ENCODE assay signal across 28 cellular contexts in genomic region chr3:816605-817004, GRCh38.
"Had no signal": no experiment of that assay in that cellular context is flagged by ENCODE, and none has a peak within 500 bp of the region (broad histone marks: within the 10 kb centered on the region; RNA-seq: fewer than 3 reads in every experiment).

No MANE protein-coding gene starts in this region.

- H3K27ac Mint-ChIP-seq: stimulated activated effector memory CD8-positive, alpha-beta T cell treated with anti-CD3 and anti-CD28 coated beads, Interleukin-12 subunit alpha, Interleukin-12 subunit beta, amount 100 ng/mL, for 72 hours; stimulated activated memory B cell treated with anti-CD40 and anti-IgM and Interleukin-4, amounts not matched to agents 10 μg/mL and 1 μg/mL and 100 μg/mL, for 72 hours; stimulated activated naive B cell treated with anti-CD40 and anti-IgM and Interleukin-4, amounts not matched to agents 10 μg/mL and 1 μg/mL and 100 μg/mL, for 72 hours; stimulated activated naive CD8-positive, alpha-beta T cell treated with anti-CD3 and anti-CD28 coated beads, Interleukin-15, amount 100 ng/mL, for 72 hours; stimulated activated naive CD8-positive, alpha-beta T cell treated with anti-CD3 and anti-CD28 coated beads, Interleukin-15, Interleukin-2, amounts not matched to agents 100 ng/mL and 50 ng/mL, for 24 hours; type B pancreatic cell had no signal

- ATAC-seq: stimulated activated effector memory CD8-positive, alpha-beta T cell treated with anti-CD3 and anti-CD28 coated beads, Interleukin-12 subunit alpha, Interleukin-12 subunit beta, amount 100 ng/mL, for 72 hours; stimulated activated memory B cell treated with anti-CD40 and anti-IgM and Interleukin-4, amounts not matched to agents 10 μg/mL and 1 μg/mL and 100 μg/mL, for 72 hours; stimulated activated naive B cell treated with anti-CD40 and anti-IgM and Interleukin-4, amounts not matched to agents 10 μg/mL and 1 μg/mL and 100 μg/mL, for 72 hours; stimulated activated naive CD8-positive, alpha-beta T cell treated with anti-CD3 and anti-CD28 coated beads, Interleukin-15, amount 100 ng/mL, for 72 hours; stimulated activated naive CD8-positive, alpha-beta T cell treated with anti-CD3 and anti-CD28 coated beads, Interleukin-15, Interleukin-2, amounts not matched to agents 100 U/mL and 50 U/mL, for 24 hours; upper lobe of right lung had no signal

- H3K36me3 Mint-ChIP-seq: stimulated activated effector memory CD8-positive, alpha-beta T cell treated with anti-CD3 and anti-CD28 coated beads, Interleukin-12 subunit alpha, Interleukin-12 subunit beta, amount 100 ng/mL, for 72 hours; stimulated activated memory B cell treated with anti-CD40 and anti-IgM and Interleukin-4, amounts not matched to agents 10 μg/mL and 1 μg/mL and 100 μg/mL, for 72 hours; stimulated activated naive B cell treated with anti-CD40 and anti-IgM and Interleukin-4, amounts not matched to agents 10 μg/mL and 1 μg/mL and 100 μg/mL, for 72 hours; type B pancreatic cell had no signal

- DNase-seq: stimulated activated CD4-positive, alpha-beta T cell treated with anti-CD3 and anti-CD28 coated beads, Interleukin-2, amount 100 ng/mL, for 48 hours; stimulated activated CD4-positive, alpha-beta T cell treated with anti-CD3 and anti-CD28 coated beads, Interleukin-4, amount 100 ng/mL, for 1 hour; stimulated activated CD4-positive, alpha-beta T cell treated with anti-CD3 and anti-CD28 coated beads, Interleukin-4, amount 100 ng/mL, for 24 hours; stimulated activated CD4-positive, alpha-beta T cell treated with anti-CD3 and anti-CD28 coated beads, Interleukin-4, amount 100 ng/mL, for 4 hours; stimulated activated CD8-positive, alpha-beta memory T cell treated with anti-CD3 and anti-CD28 coated beads, Interleukin-4, amount 100 ng/mL, for 48 hours; stimulated activated naive B cell treated with anti-CD40 and anti-IgM and Interleukin-4, amounts not matched to agents 10 μg/mL and 1 μg/mL and 100 μg/mL, for 72 hours; stimulated activated naive CD4-positive, alpha-beta T cell; stimulated activated naive CD4-positive, alpha-beta T cell treated with Interleukin-2 at 50 U/mL for 16 hours; stimulated activated naive CD8-positive, alpha-beta T cell treated with anti-CD3 and anti-CD28 coated beads, Interleukin-15, amount 100 ng/mL, for 72 hours; stimulated activated naive CD8-positive, alpha-beta T cell treated with anti-CD3 and anti-CD28 coated beads, Interleukin-15, Interleukin-2, amounts not matched to agents 100 U/mL and 50 U/mL, for 24 hours; stomach; substantia nigra; testis; thyroid gland; tibial artery; transverse colon; trophoblast cell; upper lobe of left lung; upper lobe of right lung; uterus had no signal

- H3K4me3 ChIP-seq: stomach, suprapubic skin, testis, thoracic aorta, thyroid gland, tibial artery, tibial nerve, transverse colon, upper lobe of left lung, upper lobe of right lung, uterus, vagina had no signal

- H3K27ac ChIP-seq: stomach, suprapubic skin, testis, thoracic aorta, thyroid gland, tibial artery, tibial nerve, transverse colon, upper lobe of left lung, upper lobe of right lung, uterus, vagina had no signal

- H3K27me3 ChIP-seq: stomach, suprapubic skin, testis, thyroid gland, tibial artery, tibial nerve, transverse colon, upper lobe of left lung, upper lobe of right lung, uterus, vagina had no signal

- H3K4me1 ChIP-seq: stomach, suprapubic skin, testis, thyroid gland, tibial artery, tibial nerve, transverse colon, upper lobe of left lung, upper lobe of right lung, uterus, vagina had no signal

- H3K36me3 ChIP-seq: stomach, suprapubic skin, thoracic aorta, thyroid gland, tibial artery, tibial nerve, transverse colon, upper lobe of left lung, upper lobe of right lung, uterus, vagina had no signal

- H3K27me3 Mint-ChIP-seq: stimulated activated memory B cell treated with anti-CD40 and anti-IgM and Interleukin-4, amounts not matched to agents 10 μg/mL and 1 μg/mL and 100 μg/mL, for 72 hours; stimulated activated naive B cell treated with anti-CD40 and anti-IgM and Interleukin-4, amounts not matched to agents 10 μg/mL and 1 μg/mL and 100 μg/mL, for 72 hours; stimulated activated naive CD8-positive, alpha-beta T cell treated with anti-CD3 and anti-CD28 coated beads, Interleukin-15, amount 100 ng/mL, for 72 hours; stimulated activated naive CD8-positive, alpha-beta T cell treated with anti-CD3 and anti-CD28 coated beads, Interleukin-15, Interleukin-2, amounts not matched to agents 100 ng/mL and 50 ng/mL, for 24 hours; type B pancreatic cell had no signal

- H3K9me3 ChIP-seq: suprapubic skin, testis, thyroid gland, transverse colon, uterus, vagina had no signal

- H3K4me3 Mint-ChIP-seq: stimulated activated effector memory CD8-positive, alpha-beta T cell treated with anti-CD3 and anti-CD28 coated beads, Interleukin-12 subunit alpha, Interleukin-12 subunit beta, amount 100 ng/mL, for 72 hours; stimulated activated memory B cell treated with anti-CD40 and anti-IgM and Interleukin-4, amounts not matched to agents 10 μg/mL and 1 μg/mL and 100 μg/mL, for 72 hours; stimulated activated naive B cell treated with anti-CD40 and anti-IgM and Interleukin-4, amounts not matched to agents 10 μg/mL and 1 μg/mL and 100 μg/mL, for 72 hours; stimulated activated naive CD8-positive, alpha-beta T cell treated with anti-CD3 and anti-CD28 coated beads, Interleukin-15, amount 100 ng/mL, for 72 hours; stimulated activated naive CD8-positive, alpha-beta T cell treated with anti-CD3 and anti-CD28 coated beads, Interleukin-15, Interleukin-2, amounts not matched to agents 100 ng/mL and 50 ng/mL, for 24 hours; type B pancreatic cell had no signal

- H3K9me3 Mint-ChIP-seq: type B pancreatic cell had no signal

- H3K4me1 Mint-ChIP-seq: stimulated activated effector memory CD8-positive, alpha-beta T cell treated with anti-CD3 and anti-CD28 coated beads, Interleukin-12 subunit alpha, Interleukin-12 subunit beta, amount 100 ng/mL, for 72 hours; stimulated activated memory B cell treated with anti-CD40 and anti-IgM and Interleukin-4, amounts not matched to agents 10 μg/mL and 1 μg/mL and 100 μg/mL, for 72 hours; stimulated activated naive B cell treated with anti-CD40 and anti-IgM and Interleukin-4, amounts not matched to agents 10 μg/mL and 1 μg/mL and 100 μg/mL, for 72 hours; stimulated activated naive CD8-positive, alpha-beta T cell treated with anti-CD3 and anti-CD28 coated beads, Interleukin-15, amount 100 ng/mL, for 72 hours had no signal
